In genomic region chr10:62744136-62744535, GRCh38 we compare ENCODE assay signal across 18 cellular contexts.
DNase-seq lines count a peak whose midpoint lies in the region; ATAC-seq and TF ChIP-seq lines count a peak whose summit lies in the region.
"Had no signal": no experiment of that assay in that cellular context is flagged by ENCODE, and none has a peak within 500 bp of the region (broad histone marks: within the 10 kb centered on the region; RNA-seq: fewer than 3 reads in every experiment).

No MANE protein-coding gene starts in this region.

- POLR2A ChIA-PET in RWPE1 (lab: Yijun Ruan, JAX; ENCODE audit: low non-redundant PET), result no interaction called here

- no peaks in the 10 kb centered on the region for H3K27me3 ChIP-seq in upper lobe of right lung
- H3K27me3 ChIP-seq: dorsolateral prefrontal cortex, right atrium auricular region had no signal

- CTCF ChIA-PET in RWPE1 (lab: Yijun Ruan, JAX), result no interaction called here

- intact Hi-C loops in upper lobe of right lung (cut with DNase I), result no loop called here

- no peak overlapping the region for H3K27ac ChIP-seq in upper lobe of right lung
- H3K27ac ChIP-seq in RWPE1, result no peak overlapping the region
- H3K27ac ChIP-seq: dorsolateral prefrontal cortex, right atrium auricular region had no signal

- DNase-seq in HCEC 1CT (peak; percentile 79), SK-MEL-5 (ENCODE audit: low read depth, low spot score) (peak; percentile 54), fibroblast of villous mesenchyme (ENCODE audit: low read depth) (peak; percentile 41), upper lobe of right lung (peak; percentile 65), SHP77 treated with DMSO at 0.1 percent for 48 hours (lab: John Stamatoyannopoulos, UW) (no peak), RWPE1 (ENCODE audit: low spot score) (no peak), NCI-H2171 (lab: John Stamatoyannopoulos, UW) (no peak)
- DNase-seq: activated CD4-positive, CD25-positive, alpha-beta regulatory T cell treated with anti-CD3 and anti-CD28 coated beads, Interleukin-2, amount 50 U/mL, for 72 hours; activated naive CD8-positive, alpha-beta T cell treated with anti-CD3 and anti-CD28 coated beads, Interleukin-2, amount 10 ng/mL, durations not matched to agents 7 days and 5 days; activated T-cell treated with anti-CD3 and anti-CD28 coated beads, Interleukin-2, amount 50 U/mL, for 72 hours; Calu3; dorsolateral prefrontal cortex; glutamatergic neuron; GOT3; MM.1S; NCI-H146 had no signal

- in situ Hi-C loops in SK-MEL-5 (cut with HindIII; ENCODE audit: low pct_unique_long_range_greater_than_20kb, low sequenced_read_pairs), result no loop called here

- H3K4me3 ChIP-seq in fibroblast of villous mesenchyme (ENCODE audit: low read depth, low read length) (no peak overlapping the region), upper lobe of right lung (no peak overlapping the region)
- H3K4me3 ChIP-seq: dorsolateral prefrontal cortex, right atrium auricular region had no signal

- H3K4me1 ChIP-seq in upper lobe of right lung, result no peaks in the 10 kb centered on the region
- H3K4me1 ChIP-seq: right atrium auricular region had no signal

- peak; percentile 60 for ATAC-seq in upper lobe of right lung
- ATAC-seq: activated T-cell treated with anti-CD3 and anti-CD28 coated beads, Interleukin-2, amount 50 U/mL, for 72 hours; SK-N-SH treated with all-trans-retinoic acid at 6 μM for 48 hours had no signal

- H3K9me3 ChIP-seq in upper lobe of right lung, result no peaks in the 10 kb centered on the region
- H3K9me3 ChIP-seq: right atrium auricular region had no signal

- TF ChIP-seq CTCF in fibroblast of villous mesenchyme (IDR thresholded peaks at IDR 0.05; ENCODE audit: insufficient read depth, low read depth, low read length) (no peak), upper lobe of right lung (IDR thresholded peaks at IDR 0.05) (no peak), RWPE1 (conservative IDR thresholded peaks at IDR 0.05; ENCODE audit: low read depth) (no peak)

- H3K36me3 ChIP-seq in upper lobe of right lung, result no peaks in the 10 kb centered on the region
- H3K36me3 ChIP-seq: right atrium auricular region had no signal

Comparison
In these comparisons a context has a peak if more than half of its experiments do, and no peak if none do; other contexts are left out.
1. DNase-seq: peak in HCEC 1CT (single experiment), SK-MEL-5 (single experiment), fibroblast of villous mesenchyme (single experiment) and upper lobe of right lung (single experiment); none in SHP77 treated with DMSO at 0.1 percent for 48 hours (single experiment), RWPE1 (single experiment) and NCI-H2171 (single experiment).